Comparison of ENCODE assay signal across 8 cellular contexts in genomic region chr6:145887969-145888368, GRCh38.
DNase-seq lines count a peak whose midpoint lies in the region; ATAC-seq and TF ChIP-seq lines count a peak whose summit lies in the region.

No MANE protein-coding gene starts in this region.

- peaks cover 5% of the 10 kb centered on the region for H3F3A ChIP-seq in SK-N-SH (replicated peaks; ENCODE audit: insufficient read depth)

- no peaks in the 10 kb centered on the region for H4K20me1 ChIP-seq in SK-N-SH (ENCODE audit: insufficient read depth)

- H3K27ac ChIP-seq in 22Rv1, result no peak overlapping the region
- no peak overlapping the region for H3K27ac ChIP-seq in SK-N-SH (ENCODE audit: low read depth in 2 of 2, low read length in 1 of 2)
- H3K27ac ChIP-seq in foreskin keratinocyte, result no peak overlapping the region
- H3K27ac ChIP-seq in substantia nigra (ENCODE audit: low read depth, low read length, poor library complexity, severe bottlenecking), result no peak overlapping the region

- 55% methylated on average over 3 of the region's 3 CpGs for WGBS in SK-N-SH (ENCODE audit: low lambda C conversion rate)

- H3K27me3 ChIP-seq in SK-N-SH (ENCODE audit: insufficient read depth) (no peaks in the 10 kb centered on the region), foreskin keratinocyte (no peaks in the 10 kb centered on the region)

- H3K9ac ChIP-seq in SK-N-SH, result no peak overlapping the region

- H3K36me3 ChIP-seq in SK-N-SH (replicated peaks in 1 of 2; ENCODE audit: control insufficient read depth in 1 of 2, insufficient read depth in 2 of 2, low read length in 1 of 2), result peaks cover 13 to 41% of the 10 kb centered on the region in 2 experiments

- no peak overlapping the region for H3K4me3 ChIP-seq in GM12875 (ENCODE audit: low read depth, low read length)
- H3K4me3 ChIP-seq in SK-N-SH (ENCODE audit: low read depth in 2 of 2, low read length in 1 of 2), result no peak overlapping the region

- POLR2A ChIA-PET in SK-N-SH (lab: Yijun Ruan, JAX), result interaction anchor here (1.4 kb wide), 1 partner anchor 153 kb away, joined by 5 read pairs; the partner anchor contains the start of gene EPM2A

- H3K9me2 ChIP-seq in SK-N-SH, result no peaks in the 10 kb centered on the region

- no peak overlapping the region for H2AFZ ChIP-seq in SK-N-SH (ENCODE audit: low read depth)

- peak; percentile 77 for TF ChIP-seq RAD21 in SK-N-SH (IDR thresholded peaks at IDR 0.05; ENCODE audit: low read length)

- CTCF ChIA-PET in SK-N-SH (lab: Yijun Ruan, JAX), result interaction anchor here (0.6 to 1.9 kb wide), 15 partner anchors 9 to 1299 kb away, joined by 3 to 6 read pairs (median 4); partner anchors contain the start of gene FBXO30

- no peaks in the 10 kb centered on the region for H3K79me2 ChIP-seq in SK-N-SH (ENCODE audit: insufficient read depth)

- no peaks in the 10 kb centered on the region for H3K9me3 ChIP-seq in SK-N-SH

- ATAC-seq in foreskin keratinocyte (peak; percentile 33), HG03439 (IDR thresholded peaks at IDR 0.05; ENCODE audit: unreplicated experiment) (no peak)

- no peak for TF ChIP-seq EP300 in SK-N-SH (IDR thresholded peaks at IDR 0.05; ENCODE audit: borderline replicate concordance in 1 of 2, low read depth in 1 of 2, low read length in 1 of 2)

- H3K4me1 ChIP-seq in SK-N-SH (ENCODE audit: control insufficient read depth in 1 of 2, insufficient read depth in 2 of 2, low read depth in 1 of 2, low read length in 1 of 2), result no peaks in the 10 kb centered on the region; a peak in 1 of 4 replicates
- peaks cover 5% of the 10 kb centered on the region for H3K4me1 ChIP-seq in foreskin keratinocyte

- peak; percentile 46 for TF ChIP-seq CTCF in 22Rv1 (IDR thresholded peaks at IDR 0.05)
- peak; percentile 41; the same call in 1 of the 2 replicates for TF ChIP-seq CTCF in GM12875 (IDR thresholded peaks at IDR 0.05; ENCODE audit: borderline replicate concordance, insufficient read depth, low read depth, low read length)
- TF ChIP-seq CTCF in SK-N-SH (IDR thresholded peaks at IDR 0.05), result peak; percentile 67
- peak; percentile 59 for TF ChIP-seq CTCF in foreskin keratinocyte (conservative IDR thresholded peaks at IDR 0.05)

- no peak overlapping the region for H3K4me2 ChIP-seq in SK-N-SH

- DNase-seq in SK-N-SH, result peak; percentile 3
- no peak for DNase-seq in foreskin keratinocyte
- DNase-seq in GDM1 (lab: John Stamatoyannopoulos, UW), result no peak
- no peak for DNase-seq in substantia nigra (lab: John Stamatoyannopoulos, UW)
- DNase-seq in iPS-NIHi11 (ENCODE audit: low spot score), result no peak

TF ChIP-seq in SK-N-SH, 30 proteins besides CTCF, POLR2A, EP300 and RAD21:
- TF ChIP-seq SMC3 (IDR thresholded peaks at IDR 0.05; ENCODE audit: low read depth, low read length) (peak; percentile 42; the same call in 1 of the 2 replicates), NFIC (IDR thresholded peaks at IDR 0.05; ENCODE audit: borderline replicate concordance) (no peak), ZBTB33 (IDR thresholded peaks at IDR 0.05; ENCODE audit: borderline replicate concordance, low read depth) (no peak), REST (IDR thresholded peaks at IDR 0.05; ENCODE audit: low read depth, low read length) (no peak), RCOR1 (IDR thresholded peaks at IDR 0.05; ENCODE audit: low read length) (no peak), MAX (IDR thresholded peaks at IDR 0.05; ENCODE audit: low read depth) (no peak)
